Comparison of ENCODE assay signal across 22 cellular contexts in the genomic region with DNA sequence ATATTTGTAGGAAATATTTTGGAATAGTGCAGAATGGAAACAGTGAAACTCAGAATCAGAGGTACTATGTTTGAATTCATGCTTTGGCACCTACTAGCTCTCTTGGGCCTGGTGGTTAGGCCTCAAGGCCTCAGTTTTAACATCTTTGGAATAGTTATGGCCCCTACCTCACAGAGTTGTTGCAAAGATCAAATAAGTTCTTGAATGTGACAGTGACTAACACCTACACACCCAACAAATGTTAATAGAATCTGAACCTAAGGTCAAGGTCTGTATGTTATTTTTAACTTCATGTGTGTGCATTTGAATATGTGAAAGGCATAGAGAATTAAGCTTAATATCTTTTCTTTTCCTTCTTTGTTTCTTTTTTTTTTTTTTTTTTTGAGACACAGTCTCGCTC.
DNase-seq lines count a peak whose midpoint lies in the region; FAIRE-seq and TF ChIP-seq lines count a peak whose summit lies in the region.
"Had no signal": no experiment of that assay in that cellular context is flagged by ENCODE, and none has a peak within 500 bp of the region (broad histone marks: within the 10 kb centered on the region; RNA-seq: fewer than 3 reads in every experiment).

No MANE protein-coding gene starts in this region.

- H3K4me1 Mint-ChIP-seq in astrocyte (ENCODE audit: low read depth, unreplicated experiment): peaks cover 34% of the 10 kb centered on the region

- H4K20me1 ChIP-seq in astrocyte (ENCODE audit: insufficient read depth, low read length): no peaks in the 10 kb centered on the region
- H4K20me1 ChIP-seq: BLaER1 had no signal

- peak overlapping the region; percentile 82 for H3K27ac Mint-ChIP-seq in astrocyte (ENCODE audit: unreplicated experiment)
- H3K27ac Mint-ChIP-seq: CD4-positive, alpha-beta T cell had no signal

- TF ChIP-seq RAD21 in liver (IDR thresholded peaks at IDR 0.05): no peak

- FAIRE-seq in H54 (lab: Jason Lieb, UNC) (peak; percentile 80), astrocyte (lab: Jason Lieb, UNC) (no peak)
- FAIRE-seq: GM12891 had no signal

- no peaks in the 10 kb centered on the region for H3K27me3 ChIP-seq in astrocyte (ENCODE audit: insufficient read depth, low read length)
- H3K27me3 ChIP-seq in liver (ENCODE audit: control insufficient read depth in 4 of 4, insufficient read depth in 4 of 4, low read length in 3 of 4): no peaks in the 10 kb centered on the region
- H3K27me3 ChIP-seq in transverse colon: no peaks in the 10 kb centered on the region
- no peaks in the 10 kb centered on the region for H3K27me3 ChIP-seq in prostate gland (replicated peaks; ENCODE audit: insufficient read depth)
- H3K27me3 ChIP-seq: BLaER1 had no signal

- H3K36me3 ChIP-seq in astrocyte (ENCODE audit: insufficient read depth, low read length) (no peaks in the 10 kb centered on the region), liver (ENCODE audit: control insufficient read depth in 4 of 4, insufficient read depth in 3 of 4, low read depth in 1 of 4, low read length in 3 of 4) (peaks cover 0 to 7% (median 4%) of the 10 kb centered on the region in 4 donors), transverse colon (peaks cover 0 to 7% (median 0%) of the 10 kb centered on the region in 4 donors), prostate gland (no peaks in the 10 kb centered on the region)

- H3K4me3 Mint-ChIP-seq in astrocyte (ENCODE audit: unreplicated experiment): no peak overlapping the region
- H3K4me3 Mint-ChIP-seq: CD4-positive, alpha-beta T cell had no signal

- peaks cover 6% of the 10 kb centered on the region for H3K4me1 ChIP-seq in astrocyte (ENCODE audit: insufficient read depth, low read length)
- peaks cover 2 to 12% (median 9%) of the 10 kb centered on the region in 4 donors for H3K4me1 ChIP-seq in liver (ENCODE audit: control insufficient read depth in 4 of 4, insufficient read depth in 4 of 4, low read length in 3 of 4)
- peaks cover 8 to 36% (median 19%) of the 10 kb centered on the region in 4 donors for H3K4me1 ChIP-seq in transverse colon
- H3K4me1 ChIP-seq in prostate gland (replicated peaks): no peaks in the 10 kb centered on the region

- 93% methylated on average over 1 of the region's 1 CpG for WGBS in liver
- WGBS in transverse colon (ENCODE audit: low coverage in 1 of 2), 2 donors: 100% methylated on average over 1 of the region's 1 CpG; no CpG with 5 or more reads in 1 of the 2 donors
- 91% methylated on average over 1 of the region's 1 CpG for WGBS in prostate gland

- H3K27me3 Mint-ChIP-seq in astrocyte (ENCODE audit: low read depth, unreplicated experiment): no peaks in the 10 kb centered on the region
- H3K27me3 Mint-ChIP-seq: CD4-positive, alpha-beta T cell had no signal

- intact Hi-C loops in transverse colon (cut with DNase I; ENCODE audit: low total_unique reads) (no loop called here), prostate gland (cut with DNase I) (no loop called here)

- TF ChIP-seq EP300 in transverse colon (IDR thresholded peaks at IDR 0.05; ENCODE audit: low read depth): no peak

- H3K36me3 Mint-ChIP-seq in astrocyte (ENCODE audit: low read depth, unreplicated experiment): peaks cover 2% of the 10 kb centered on the region

- H3K79me2 ChIP-seq in astrocyte (ENCODE audit: insufficient read depth, low read length): no peaks in the 10 kb centered on the region

- DNase-seq in H54 (ENCODE audit: insufficient read length, low spot score): no peak
- DNase-seq in astrocyte (ENCODE audit: low read depth): no peak
- no peak for DNase-seq in transverse colon
- DNase-seq in prostate gland (ENCODE audit: low spot score): no peak
- DNase-seq in HuH-7 (ENCODE audit: low spot score): no peak
- no peak for DNase-seq in DMS53 treated with DMSO at 0.1 percent for 48 hours (lab: John Stamatoyannopoulos, UW; ENCODE audit: unreplicated experiment)
- DNase-seq: ACHN; Caco-2; CD4-positive, alpha-beta T cell; DMS 273 treated with DMSO at 0.1 percent for 48 hours; DND-41; H7; KG1; NCI-H1105 treated with DMSO at 0.1 percent for 48 hours; NCI-H1694; NCI-H2081 treated with DMSO at 0.1 percent for 48 hours; NCI-H446; PC-3; Right ventricle myocardium superior had no signal

- H3K9ac ChIP-seq in astrocyte (ENCODE audit: low read length) (no peak overlapping the region), liver (ENCODE audit: low read depth in 1 of 2, low read length in 2 of 2) (no peak overlapping the region)
- H3K9ac ChIP-seq: BLaER1 had no signal

- TF ChIP-seq CTCF in astrocyte (IDR thresholded peaks at IDR 0.05; ENCODE audit: insufficient read depth, low read depth, low read length) (no peak), liver (IDR thresholded peaks at IDR 0.05; ENCODE audit: low read depth, low read length, missing input control) (no peak), transverse colon (IDR thresholded peaks at IDR 0.05) (no peak), prostate gland (IDR thresholded peaks at IDR 0.05) (no peak)

- H3K27ac ChIP-seq in astrocyte (ENCODE audit: low read depth, low read length): no peak overlapping the region
- no peak overlapping the region for H3K27ac ChIP-seq in liver (ENCODE audit: low read depth in 1 of 2, low read length in 2 of 2)
- H3K27ac ChIP-seq in transverse colon: peak overlapping the region in 3 of 4 donors; percentile 3 to 27 (median 27)
- no peak overlapping the region for H3K27ac ChIP-seq in prostate gland
- H3K27ac ChIP-seq: BLaER1 had no signal

- in situ Hi-C loops in transverse colon (cut with MboI; ENCODE audit: low pct_ligation_motif_present in 1 of 4, low pct_unique_long_range_greater_than_20kb in 1 of 4, low sequenced_read_pairs in 3 of 4): no loop called here

- TF ChIP-seq POLR2A in H54 (IDR thresholded peaks at IDR 0.05; ENCODE audit: low read depth, low read length): no peak
- TF ChIP-seq POLR2A in transverse colon (IDR thresholded peaks at IDR 0.05): no peak
- no peak for TF ChIP-seq POLR2A in prostate gland (IDR thresholded peaks at IDR 0.05)

- no peak overlapping the region for H2AFZ ChIP-seq in astrocyte (ENCODE audit: low read depth, low read length)

- no peaks in the 10 kb centered on the region for H3K9me3 ChIP-seq in astrocyte (ENCODE audit: insufficient read depth, low read depth, low read length)
- no peaks in the 10 kb centered on the region for H3K9me3 ChIP-seq in liver (ENCODE audit: control insufficient read depth in 4 of 4, low read length in 3 of 4)
- H3K9me3 ChIP-seq in transverse colon: no peaks in the 10 kb centered on the region
- H3K9me3 ChIP-seq in prostate gland: no peaks in the 10 kb centered on the region
- H3K9me3 ChIP-seq: BLaER1, Caco-2 had no signal

- no peak overlapping the region for H3K4me2 ChIP-seq in astrocyte (ENCODE audit: low read length)
- H3K4me2 ChIP-seq: BLaER1 had no signal

- no peaks in the 10 kb centered on the region for H3K9me3 Mint-ChIP-seq in astrocyte (ENCODE audit: unreplicated experiment)
- H3K9me3 Mint-ChIP-seq: CD4-positive, alpha-beta T cell had no signal

- H3K4me3 ChIP-seq in astrocyte (ENCODE audit: insufficient read depth, low read depth, low read length): no peak overlapping the region
- no peak overlapping the region for H3K4me3 ChIP-seq in liver (ENCODE audit: low read depth in 1 of 3, low read length in 3 of 3)
- no peak overlapping the region for H3K4me3 ChIP-seq in transverse colon
- no peak overlapping the region for H3K4me3 ChIP-seq in prostate gland
- H3K4me3 ChIP-seq: BLaER1 had no signal

TF ChIP-seq in liver, 16 proteins besides CTCF, POLR2A, EP300 and RAD21:
- TF ChIP-seq HNF4A (conservative IDR thresholded peaks at IDR 0.05) (peak; percentile 71 to 77), RXRA (IDR thresholded peaks at IDR 0.05) (peak in 1 of 2 donors; percentile 40), FOXA1 (IDR thresholded peaks at IDR 0.05) (no peak)

Comparison
In these comparisons a context has a peak if more than half of its experiments do, and no peak if none do; other contexts are left out.
1. H3K27ac ChIP-seq: peak in transverse colon (3 of 4); none in astrocyte (single experiment), liver (0 of 2) and prostate gland (0 of 2).